Comparison of ENCODE assay signal across 8 cellular contexts in the genomic region with DNA sequence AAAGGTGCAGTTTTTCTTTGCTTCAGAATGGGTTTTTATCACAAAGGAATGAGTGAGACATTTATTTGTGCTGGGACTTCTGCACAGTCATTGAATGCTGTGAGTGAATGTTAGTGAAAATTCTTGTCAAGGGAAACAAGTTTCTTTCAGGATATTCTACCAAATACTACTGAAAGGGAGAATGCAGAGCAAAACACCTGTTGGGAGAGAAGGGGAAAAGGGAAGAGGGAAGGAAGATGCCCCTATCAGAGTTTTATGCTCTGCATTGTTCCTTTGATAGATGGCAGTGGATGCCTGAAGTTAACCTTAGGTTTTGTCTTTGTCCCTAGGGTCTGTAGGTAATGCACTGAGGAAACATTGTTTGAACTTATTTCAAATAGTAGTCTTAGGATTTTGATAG. TPM values are rescaled to one million over a fixed set of nuclear protein-coding genes. Genes with fewer than 3 reads are reported as not detected.
DNase-seq lines count a peak whose midpoint lies in the region; ATAC-seq and TF ChIP-seq lines count a peak whose summit lies in the region.
"Had no signal": no experiment of that assay in that cellular context is flagged by ENCODE, and none has a peak within 500 bp of the region (broad histone marks: within the 10 kb centered on the region; RNA-seq: fewer than 3 reads in every experiment).

No MANE protein-coding gene starts in this region.

- H3K36me3 ChIP-seq in HUES64 (ENCODE audit: insufficient read depth, low read length) = no peaks in the 10 kb centered on the region; the same call in 1 of the 2 replicates
- H3K36me3 ChIP-seq in adipocyte (ENCODE audit: control insufficient read depth, insufficient read depth, low read length, severe bottlenecking) = peaks cover 10% of the 10 kb centered on the region
- H3K36me3 ChIP-seq in neuron (ENCODE audit: insufficient read depth, low read length) = peaks cover 7% of the 10 kb centered on the region
- H3K36me3 ChIP-seq in mucosa of descending colon (ENCODE audit: low read depth) = no peaks in the 10 kb centered on the region

- intact Hi-C loops in mucosa of descending colon (cut with DNase I, micrococcal nuclease) = no loop called here

- H3K27ac ChIP-seq in HUES64 (ENCODE audit: low read depth, low read length) = no peak overlapping the region
- H3K27ac ChIP-seq: WERI-Rb-1 had no signal

- H3K9me3 ChIP-seq in HUES64 (ENCODE audit: insufficient read depth, low read depth, low read length) = no peaks in the 10 kb centered on the region
- no peaks in the 10 kb centered on the region for H3K9me3 ChIP-seq in adipocyte (ENCODE audit: control insufficient read depth, low read length)
- no peaks in the 10 kb centered on the region for H3K9me3 ChIP-seq in neuron (ENCODE audit: low read length)
- H3K9me3 ChIP-seq in mucosa of descending colon = no peaks in the 10 kb centered on the region

- no peak for TF ChIP-seq CTCF in mucosa of descending colon (IDR thresholded peaks at IDR 0.05)

- H3K4me1 ChIP-seq in HUES64 (ENCODE audit: insufficient read depth, low read length) = peaks cover 17% of the 10 kb centered on the region
- H3K4me1 ChIP-seq in adipocyte (ENCODE audit: control insufficient read depth, insufficient read depth, low read length) = peaks cover 46% of the 10 kb centered on the region
- peaks cover 18% of the 10 kb centered on the region for H3K4me1 ChIP-seq in neuron (ENCODE audit: insufficient read depth, low read length)
- H3K4me1 ChIP-seq in mucosa of descending colon (ENCODE audit: low read depth) = peaks cover 60% of the 10 kb centered on the region

- peak overlapping the region; percentile 97; the same call in 1 of the 2 replicates for H3K4me3 ChIP-seq in HUES64 (ENCODE audit: low read length)
- H3K4me3 ChIP-seq in adipocyte (ENCODE audit: low read length) = peak overlapping the region; percentile 98
- peak overlapping the region; percentile 90 for H3K4me3 ChIP-seq in neuron (ENCODE audit: low read length)
- H3K4me3 ChIP-seq in mucosa of descending colon = no peak overlapping the region

- ATAC-seq in mucosa of descending colon = no peak

- no peak for DNase-seq in adipocyte (ENCODE audit: low read depth)
- DNase-seq in RKO (ENCODE audit: low spot score) = no peak
- no peak for DNase-seq in NCI-H748 treated with DMSO at 0.1 percent for 48 hours (lab: John Stamatoyannopoulos, UW)
- DNase-seq in mucosa of descending colon = no peak
- DNase-seq: NCI-H2029 treated with DMSO at 0.1 percent for 48 hours, WERI-Rb-1 had no signal

- 0 out of 2 replicates have a peak overlapping the region, but pooled peaks have one; percentile 18 for H3K9ac ChIP-seq in HUES64 (ENCODE audit: low read depth, low read length)
- H3K9ac ChIP-seq in adipocyte (ENCODE audit: low read length) = peak overlapping the region; percentile 99

- H3K27me3 ChIP-seq in HUES64 (ENCODE audit: insufficient read depth, low read length) (no peaks in the 10 kb centered on the region), adipocyte (replicated peaks; ENCODE audit: control insufficient read depth, insufficient read depth, low read length) (no peaks in the 10 kb centered on the region), neuron (ENCODE audit: insufficient read depth, low read length) (no peaks in the 10 kb centered on the region)

- H2AFZ ChIP-seq in neuron (ENCODE audit: low read depth, low read length) = no peak overlapping the region

RNA-seq across cellular contexts. Expression of a gene that starts 3.1 kb away (rescaled TPM):
- polyA plus RNA-seq in HUES64 (2013, experiment 1 of 2) = 37.2 TPM
- 40.0 TPM for polyA plus RNA-seq in HUES64 (2013, experiment 2 of 2)
- 10 to 100 TPM; 80.4 to 93.4 (median 90.7) TPM for total RNA-seq in mucosa of descending colon

RNA-seq across cellular contexts. Expression of a gene that starts 13.0 kb away (rescaled TPM):
- polyA plus RNA-seq in HUES64 (2013, experiment 1 of 2) = 25.7 TPM
- polyA plus RNA-seq in HUES64 (2013, experiment 2 of 2) = 18.4 TPM
- total RNA-seq in mucosa of descending colon = 10 to 100 TPM in 1 of 3 donors, 1 to 10 TPM in 2; 4.6 to 10.2 (median 7.0) TPM

RNA-seq across cellular contexts. Expression of a gene that starts 13.1 kb away (rescaled TPM):
- 55.1 TPM for polyA plus RNA-seq in HUES64 (2013, experiment 1 of 2)
- polyA plus RNA-seq in HUES64 (2013, experiment 2 of 2) = 53.3 TPM
- 100 to 1,000 TPM in 1 of 3 donors, 10 to 100 TPM in 2; 67.5 to 103 (median 93.4) TPM for total RNA-seq in mucosa of descending colon

RNA-seq across cellular contexts. Expression of a gene that starts 43.9 kb away (rescaled TPM):
- 17.2 TPM for polyA plus RNA-seq in HUES64 (2013, experiment 1 of 2)
- 19.1 TPM for polyA plus RNA-seq in HUES64 (2013, experiment 2 of 2)
- 100 to 1,000 TPM; 146 to 295 (median 162) TPM for total RNA-seq in mucosa of descending colon

RNA-seq across cellular contexts. Expression of a gene that starts 53.6 kb away (rescaled TPM):
- 5.0 TPM for polyA plus RNA-seq in HUES64 (2013, experiment 1 of 2)
- polyA plus RNA-seq in HUES64 (2013, experiment 2 of 2) = 4.5 TPM
- 10 to 100 TPM in 1 of 3 donors, 1 to 10 TPM in 2; 8.2 to 12.8 (median 8.3) TPM for total RNA-seq in mucosa of descending colon
